17 cellular contexts compared by ENCODE assay signal in genomic region chr6:124983383-124983782, GRCh38. TPM values are rescaled to one million over a fixed set of nuclear protein-coding genes. Genes with fewer than 3 reads are reported as not detected.
DNase-seq lines count a peak whose midpoint lies in the region; ATAC-seq, FAIRE-seq and TF ChIP-seq lines count a peak whose summit lies in the region.
"Had no signal": no experiment of that assay in that cellular context is flagged by ENCODE, and none has a peak within 500 bp of the region (broad histone marks: within the 10 kb centered on the region; RNA-seq: fewer than 3 reads in every experiment).

No MANE protein-coding gene starts in this region.

- no peak overlapping the region for H3K4me2 ChIP-seq in osteoblast (ENCODE audit: insufficient read depth, low read length)
- H3K4me2 ChIP-seq: hepatocyte had no signal

- ATAC-seq in GM18861 (IDR thresholded peaks at IDR 0.05; ENCODE audit: unreplicated experiment) (peak; percentile 90), GM21717 (IDR thresholded peaks at IDR 0.05; ENCODE audit: unreplicated experiment) (peak; percentile 53), HG03457 (IDR thresholded peaks at IDR 0.05; ENCODE audit: unreplicated experiment) (peak; percentile 89), GM19455 (IDR thresholded peaks at IDR 0.05; ENCODE audit: unreplicated experiment) (no peak)
- ATAC-seq: left lung had no signal

- H3K27me3 ChIP-seq in osteoblast (ENCODE audit: insufficient read depth, low read length), result no peaks in the 10 kb centered on the region
- H3K27me3 ChIP-seq: hepatocyte, left lung, suprapubic skin had no signal

- H3K27ac ChIP-seq in osteoblast (ENCODE audit: low read depth, low read length), result peak overlapping the region; percentile 0
- H3K27ac ChIP-seq: hepatocyte, HL-60, left lung, suprapubic skin had no signal

- peaks cover 6% of the 10 kb centered on the region for H3K36me3 ChIP-seq in osteoblast (ENCODE audit: insufficient read depth, low read length)

- peaks cover 76% of the 10 kb centered on the region for H3K79me2 ChIP-seq in osteoblast (ENCODE audit: insufficient read depth, low read length)

- no peak for FAIRE-seq in GM12891 (lab: Jason Lieb, UNC)

- peaks cover 4% of the 10 kb centered on the region for H3K9me3 ChIP-seq in osteoblast (ENCODE audit: low read depth, low read length)
- H3K9me3 ChIP-seq: suprapubic skin had no signal

- DNase-seq in osteoblast (ENCODE audit: insufficient read length, low spot score, missing footprints) (no peak), AG08395 (ENCODE audit: low spot score) (no peak), GM12891 (ENCODE audit: insufficient read length, low spot score) (no peak)
- DNase-seq: activated gamma-delta T cell treated with Interleukin-2 at 50 U/mL for 16 hours, C1 segment of cervical spinal cord, left lung, NCI-H1694, NCI-H510A, OCI-M1, retina had no signal

- TF ChIP-seq POLR2A in GM12891 (IDR thresholded peaks at IDR 0.05; ENCODE audit: low read depth, low read length), result no peak

- H2AFZ ChIP-seq in osteoblast (ENCODE audit: low read length), result no peak overlapping the region
- H2AFZ ChIP-seq: hepatocyte had no signal

- no peak for TF ChIP-seq CTCF in osteoblast (IDR thresholded peaks at IDR 0.05; ENCODE audit: extremely low read depth, low read depth, low read length)

- H4K20me1 ChIP-seq in osteoblast (ENCODE audit: insufficient read depth, low read length), result no peaks in the 10 kb centered on the region

- H3K4me3 ChIP-seq in osteoblast (ENCODE audit: insufficient read depth, low read length), result no peak overlapping the region
- H3K4me3 ChIP-seq: hepatocyte, left lung, suprapubic skin had no signal

- peaks cover 15% of the 10 kb centered on the region for H3K4me1 ChIP-seq in osteoblast (ENCODE audit: insufficient read depth, low read length)
- H3K4me1 ChIP-seq: left lung, suprapubic skin had no signal

TF ChIP-seq in GM12891, 5 proteins besides CTCF, POLR2A, EP300 and RAD21:
- TF ChIP-seq SPI1 (IDR thresholded peaks at IDR 0.05; ENCODE audit: low read depth, low read length) (no peak), TAF1 (IDR thresholded peaks at IDR 0.05; ENCODE audit: low read depth, low read length) (no peak), PAX5 (IDR thresholded peaks at IDR 0.05; ENCODE audit: insufficient read depth, low read length, severe bottlenecking) (no peak), POLR2AphosphoS5 (IDR thresholded peaks at IDR 0.05; ENCODE audit: low read depth, low read length) (no peak), POU2F2 (IDR thresholded peaks at IDR 0.05; ENCODE audit: low read depth, low read length) (no peak)

RNA-seq across cellular contexts. Expression of gene RNF217, which starts 21.1 kb away (rescaled TPM):
- 22.8 and 24.8 TPM in 2 replicates for total RNA-seq in osteoblast
- not detected for polyA plus RNA-seq in GM12891 (2012; ENCODE audit: low read depth, missing spikeins)
